In the genomic region with DNA sequence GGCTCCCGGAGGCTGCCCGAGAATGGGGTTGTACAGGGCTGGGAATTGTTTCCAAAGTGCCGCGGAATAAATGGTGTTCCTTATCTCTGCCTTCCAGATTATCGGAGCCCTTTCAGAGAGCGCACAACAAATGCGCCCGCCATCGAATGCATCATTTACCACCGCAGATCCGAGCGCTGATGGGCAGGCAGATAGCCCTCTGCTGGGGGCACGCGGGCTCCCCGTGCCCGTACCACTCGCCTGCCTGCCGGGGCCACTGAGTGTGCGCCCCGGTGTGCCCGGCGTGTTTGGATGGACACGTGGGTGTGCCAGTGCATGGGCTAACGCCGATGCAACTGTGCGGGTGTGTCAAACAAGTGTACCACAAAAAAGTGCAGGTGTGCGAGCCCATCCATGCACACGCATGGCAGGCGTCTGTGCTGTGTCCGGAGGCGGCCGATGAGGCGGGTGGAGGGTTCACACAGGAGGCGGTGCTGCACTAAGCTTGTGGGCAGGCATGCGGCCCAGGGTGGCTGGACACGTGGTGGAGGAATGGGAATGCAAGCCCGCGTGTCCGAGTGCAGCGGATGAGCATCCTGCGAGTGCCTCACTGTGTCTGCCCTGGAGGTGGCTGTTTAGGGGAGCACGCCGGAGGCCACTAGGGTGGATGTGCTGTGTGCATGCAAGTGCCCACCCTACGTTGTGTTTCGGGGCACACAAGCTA, we compare ENCODE assay signal across 9 cellular contexts. TPM values are rescaled to one million over a fixed set of nuclear protein-coding genes. Genes with fewer than 3 reads are reported as not detected.
DNase-seq lines count a peak whose midpoint lies in the region; ATAC-seq and TF ChIP-seq lines count a peak whose summit lies in the region.
"Had no signal": no experiment of that assay in that cellular context is flagged by ENCODE, and none has a peak within 500 bp of the region (broad histone marks: within the 10 kb centered on the region; RNA-seq: fewer than 3 reads in every experiment).

No MANE protein-coding gene starts in this region.

- H3K27ac ChIP-seq in iPS-20b (ENCODE audit: low read length), result no peak overlapping the region
- H3K27ac ChIP-seq in stomach, result no peak overlapping the region
- H3K27ac ChIP-seq: neutrophil had no signal

- 0 out of 2 replicates have a peak, but pooled peaks cover 6% of the 10 kb centered on the region for H3K4me1 ChIP-seq in iPS-20b (ENCODE audit: insufficient read depth, low read length)
- H3K4me1 ChIP-seq in stomach, result peaks cover 24 to 42% (median 30%) of the 10 kb centered on the region in 4 donors

- H3K27ac Mint-ChIP-seq in activated T-helper 1 cell treated with anti-CD3 and anti-CD28 coated beads, Interleukin-12 subunit alpha, Interleukin-12 subunit beta, Interleukin-2, Interleukin-4 antibody, amounts not matched to agents 30 ng/mL and 10 ng/mL and 1 ng/mL, durations not matched to agents 14 hours and 24 hours and 36 hours, result no peak overlapping the region

- ATAC-seq in HG02588 (IDR thresholded peaks at IDR 0.05; ENCODE audit: unreplicated experiment) (no peak), GM19035 (IDR thresholded peaks at IDR 0.05; ENCODE audit: unreplicated experiment) (no peak)

- intact Hi-C loops in activated T-helper 1 cell treated with anti-CD3 and anti-CD28 coated beads, Interleukin-12 subunit alpha, Interleukin-12 subunit beta, Interleukin-2, Interleukin-4 antibody, amounts not matched to agents 30 ng/mL and 10 ng/mL and 1 ng/mL, durations not matched to agents 14 hours and 24 hours and 36 hours (cut with micrococcal nuclease), result loop anchor here (1.0 to 2.0 kb wide), 7 partner anchors 9 to 421 kb away; a partner anchor contains a TSS
- intact Hi-C loops in stomach (cut with DNase I; ENCODE audit: low total_unique reads), result loop anchor here (10.0 kb wide), 1 partner anchor 422 kb away; no protein-coding TSS in a partner anchor

- no peak for TF ChIP-seq CTCF in stomach (IDR thresholded peaks at IDR 0.05)

- peaks cover 6% of the 10 kb centered on the region for H3K4me1 Mint-ChIP-seq in activated T-helper 1 cell treated with anti-CD3 and anti-CD28 coated beads, Interleukin-12 subunit alpha, Interleukin-12 subunit beta, Interleukin-2, Interleukin-4 antibody, amounts not matched to agents 30 ng/mL and 10 ng/mL and 1 ng/mL, durations not matched to agents 14 hours and 24 hours and 36 hours (ENCODE audit: low read depth)

- H3K9ac ChIP-seq in iPS-20b (ENCODE audit: low read depth, low read length), result no peak overlapping the region

- 12 to 32% (median 18%) methylated on average over 35 to 45 of the region's 45 CpGs for WGBS in stomach, 5 donors

- H3K4me3 Mint-ChIP-seq in activated T-helper 1 cell treated with anti-CD3 and anti-CD28 coated beads, Interleukin-12 subunit alpha, Interleukin-12 subunit beta, Interleukin-2, Interleukin-4 antibody, amounts not matched to agents 30 ng/mL and 10 ng/mL and 1 ng/mL, durations not matched to agents 14 hours and 24 hours and 36 hours, result peak overlapping the region; percentile 73

- TF ChIP-seq EP300 in stomach (IDR thresholded peaks at IDR 0.05), result no peak

- H3K9me3 ChIP-seq in iPS-20b (ENCODE audit: insufficient read depth, low read depth, low read length) (no peaks in the 10 kb centered on the region; the same call in 1 of the 2 replicates), stomach (no peaks in the 10 kb centered on the region)
- H3K9me3 ChIP-seq: neutrophil had no signal

- H3K36me3 Mint-ChIP-seq in activated T-helper 1 cell treated with anti-CD3 and anti-CD28 coated beads, Interleukin-12 subunit alpha, Interleukin-12 subunit beta, Interleukin-2, Interleukin-4 antibody, amounts not matched to agents 30 ng/mL and 10 ng/mL and 1 ng/mL, durations not matched to agents 14 hours and 24 hours and 36 hours (ENCODE audit: low read depth), result no peaks in the 10 kb centered on the region

- no peak for TF ChIP-seq POLR2A in stomach (IDR thresholded peaks at IDR 0.05)

- H3K36me3 ChIP-seq in iPS-20b (ENCODE audit: insufficient read depth, low read depth, low read length) (no peaks in the 10 kb centered on the region), stomach (no peaks in the 10 kb centered on the region)
- H3K36me3 ChIP-seq: neutrophil had no signal

- peaks cover 55% of the 10 kb centered on the region for H3K27me3 Mint-ChIP-seq in activated T-helper 1 cell treated with anti-CD3 and anti-CD28 coated beads, Interleukin-12 subunit alpha, Interleukin-12 subunit beta, Interleukin-2, Interleukin-4 antibody, amounts not matched to agents 30 ng/mL and 10 ng/mL and 1 ng/mL, durations not matched to agents 14 hours and 24 hours and 36 hours (ENCODE audit: insufficient read depth)

- peaks cover 85% of the 10 kb centered on the region for H3K27me3 ChIP-seq in iPS-20b (ENCODE audit: insufficient read depth, low read length)
- H3K27me3 ChIP-seq in stomach, result peaks cover 27 to 99% (median 83%) of the 10 kb centered on the region in 3 donors

- no peaks in the 10 kb centered on the region for H3K9me3 Mint-ChIP-seq in activated T-helper 1 cell treated with anti-CD3 and anti-CD28 coated beads, Interleukin-12 subunit alpha, Interleukin-12 subunit beta, Interleukin-2, Interleukin-4 antibody, amounts not matched to agents 30 ng/mL and 10 ng/mL and 1 ng/mL, durations not matched to agents 14 hours and 24 hours and 36 hours

- H3K4me3 ChIP-seq in iPS-20b (ENCODE audit: low read length), result peak overlapping the region; percentile 64; the same call in 1 of the 2 replicates
- peak overlapping the region; percentile 48 to 67 (median 58) for H3K4me3 ChIP-seq in stomach

- DNase-seq in NCI-H2171 treated with DMSO at 0.1 percent for 48 hours (lab: John Stamatoyannopoulos, UW) (peak; percentile 32), NCI-H2171 (lab: John Stamatoyannopoulos, UW) (no peak), stomach (no peak), NCI-H748 (lab: John Stamatoyannopoulos, UW; ENCODE audit: unreplicated experiment) (no peak)
- no peak for DNase-seq in activated T-helper 1 cell treated with anti-CD3 and anti-CD28 coated beads, Interleukin-12 subunit alpha, Interleukin-12 subunit beta, Interleukin-2, Interleukin-4 antibody, amounts not matched to agents 30 ng/mL and 10 ng/mL and 1 ng/mL, durations not matched to agents 14 hours and 24 hours and 36 hours (ENCODE audit: low spot score)

RNA-seq across cellular contexts. Expression of a gene that starts 3.8 kb away (rescaled TPM):
- 0.18 and 0.22 TPM in 2 replicates for total RNA-seq in activated T-helper 1 cell treated with anti-CD3 and anti-CD28 coated beads, Interleukin-12 subunit alpha, Interleukin-12 subunit beta, Interleukin-2, Interleukin-4 antibody, amounts not matched to agents 30 ng/mL and 10 ng/mL and 1 ng/mL, durations not matched to agents 14 hours and 24 hours and 36 hours
- 1 to 10 TPM; 2.6 to 9.1 (median 5.3) TPM for total RNA-seq in stomach
- 1 to 10 TPM; 2.3 to 3.5 (median 3.3) TPM for polyA plus RNA-seq in stomach

RNA-seq across cellular contexts. Expression of a gene that starts 30.1 kb away (rescaled TPM):
- not detected in 2 replicates for total RNA-seq in activated T-helper 1 cell treated with anti-CD3 and anti-CD28 coated beads, Interleukin-12 subunit alpha, Interleukin-12 subunit beta, Interleukin-2, Interleukin-4 antibody, amounts not matched to agents 30 ng/mL and 10 ng/mL and 1 ng/mL, durations not matched to agents 14 hours and 24 hours and 36 hours
- total RNA-seq in stomach, result not detected
- polyA plus RNA-seq in stomach, result not detected
